Comparison of ENCODE assay signal across 9 cellular contexts in genomic region chr13:53151692-53152421, GRCh38.
DNase-seq lines count a peak whose midpoint lies in the region; ATAC-seq and TF ChIP-seq lines count a peak whose summit lies in the region.
"Had no signal": no experiment of that assay in that cellular context is flagged by ENCODE, and none has a peak within 500 bp of the region (broad histone marks: within the 10 kb centered on the region; RNA-seq: fewer than 3 reads in every experiment).

No MANE protein-coding gene starts in this region.

- no peak overlapping the region for H3K4me3 ChIP-seq in AG04450 (ENCODE audit: low read depth, low read length)
- H3K4me3 ChIP-seq in GM12864 (ENCODE audit: low read depth, low read length) = no peak overlapping the region
- H3K4me3 ChIP-seq in HCT116 (replicated peaks in 1 of 2; ENCODE audit: low read depth in 1 of 2, low read length in 2 of 2) = no peak overlapping the region
- H3K4me3 ChIP-seq in coronary artery = no peak overlapping the region

- H3K79me2 ChIP-seq in HCT116 (ENCODE audit: insufficient read depth, low read length) = no peaks in the 10 kb centered on the region

- no peak overlapping the region for H3K9ac ChIP-seq in HCT116 (ENCODE audit: low read length)

- H3K27ac Mint-ChIP-seq in mesothelial cell of epicardium = no peak overlapping the region

- CTCF ChIA-PET in AG04450 (lab: Charles Lee) = interaction anchor here (0.6 to 5.4 kb wide), 20 partner anchors 9 to 855 kb away, joined by 3 to 62 read pairs (median 5); no protein-coding TSS in a partner anchor
- CTCF ChIA-PET in HCT116 (lab: Charles Lee) = interaction anchor here (0.6 to 1.1 kb wide), 6 partner anchors 18 to 542 kb away, joined by 3 to 11 read pairs (median 4); no protein-coding TSS in a partner anchor
- CTCF ChIA-PET in RWPE1 (lab: Yijun Ruan, JAX) = interaction anchor here (0.7 to 1.3 kb wide), 3 partner anchors 9 to 304 kb away, joined by 3 to 4 read pairs (median 4); partner anchors contain the start of gene PCDH8

- no peak for TF ChIP-seq POLR2A in HCT116 (IDR thresholded peaks at IDR 0.05; ENCODE audit: borderline replicate concordance, extremely low read depth, insufficient read depth, insufficient read length)

- intact Hi-C loops in HCT116 (cut with micrococcal nuclease) = loop anchor here (5.0 kb wide), 1 partner anchor 295 kb away; no protein-coding TSS in a partner anchor

- no peak for DNase-seq in AG04450 (ENCODE audit: low read depth, low spot score)
- DNase-seq in GM12864 (ENCODE audit: low read depth) = peak; percentile 36
- DNase-seq in HCT116 (ENCODE audit: low read depth, low spot score) = peak; percentile 15
- DNase-seq in LoVo (ENCODE audit: low spot score) = peak; percentile 6
- DNase-seq in RWPE1 (ENCODE audit: low spot score) = peak; percentile 3
- no peak for DNase-seq in coronary artery (ENCODE audit: low spot score)
- DNase-seq in mesothelial cell of epicardium (ENCODE audit: low spot score in 2 of 2, unreplicated experiment in 2 of 2) = peak in 1 of 2 experiments; percentile 68
- no peak for DNase-seq in activated gamma-delta T cell treated with Interleukin-2 at 50 U/mL for 16 hours
- DNase-seq: right cardiac atrium had no signal

- H3K4me1 ChIP-seq in HCT116 (ENCODE audit: control insufficient read depth in 1 of 2, insufficient read depth in 2 of 2, low read length in 2 of 2) = no peaks in the 10 kb centered on the region

- H3K27me3 Mint-ChIP-seq in mesothelial cell of epicardium (ENCODE audit: low read depth) = peaks cover 20% of the 10 kb centered on the region

- peaks cover 3% of the 10 kb centered on the region for H3K9me3 Mint-ChIP-seq in mesothelial cell of epicardium

- RAD21 ChIA-PET in HCT116 (lab: Charles Lee; ENCODE audit: low non-redundant PET in 1 of 2, low total read pairs in 2 of 2, uncharacterized antibody in 2 of 2, unreplicated experiment in 2 of 2) = interaction anchor here in 1 of 2 experiments (1.0 kb wide), 1 partner anchor 184 kb away, joined by 4 read pairs; no protein-coding TSS in a partner anchor

- TF ChIP-seq RAD21 in HCT116 (IDR thresholded peaks at IDR 0.05; ENCODE audit: low read depth) = peak; percentile 41

- no peak overlapping the region for H3K27ac ChIP-seq in AG04450 (ENCODE audit: low read depth, low read length)
- no peak overlapping the region for H3K27ac ChIP-seq in HCT116 (ENCODE audit: low read depth, low read length)
- H3K27ac ChIP-seq in RWPE1 = no peak overlapping the region
- H3K27ac ChIP-seq in coronary artery = no peak overlapping the region

- H3K27me3 ChIP-seq in AG04450 (ENCODE audit: control insufficient read depth, insufficient read depth, low read length) (no peaks in the 10 kb centered on the region), HCT116 (ENCODE audit: insufficient read depth, low read length) (no peaks in the 10 kb centered on the region)

- no peaks in the 10 kb centered on the region for H3K9me2 ChIP-seq in HCT116 (ENCODE audit: insufficient read depth)

- peak; percentile 77 for TF ChIP-seq CTCF in AG04450 (IDR thresholded peaks at IDR 0.05; ENCODE audit: low read depth, low read length)
- peak; percentile 83 for TF ChIP-seq CTCF in GM12864 (IDR thresholded peaks at IDR 0.05; ENCODE audit: low read depth, low read length, missing control alignments)
- peak; percentile 8 to 83 (median 73); a peak in 5 of 6 replicates for TF ChIP-seq CTCF in HCT116 (IDR thresholded peaks at IDR 0.05 in 2 of 3, conservative IDR thresholded peaks at IDR 0.05 in 1 of 3; ENCODE audit: borderline replicate concordance in 1 of 3, insufficient read depth in 1 of 3, low read depth in 2 of 3, low read length in 2 of 3)
- TF ChIP-seq CTCF in RWPE1 (conservative IDR thresholded peaks at IDR 0.05; ENCODE audit: low read depth) = peak; percentile 52
- peak; percentile 25 for TF ChIP-seq CTCF in coronary artery (IDR thresholded peaks at IDR 0.05)
- peak; percentile 67 for TF ChIP-seq CTCF in mesothelial cell of epicardium (IDR thresholded peaks at IDR 0.05; ENCODE audit: unreplicated experiment)

- H3K36me3 Mint-ChIP-seq in mesothelial cell of epicardium = no peaks in the 10 kb centered on the region

- H2AFZ ChIP-seq in HCT116 (ENCODE audit: low read depth, low read length, poor library complexity, severe bottlenecking) = no peak overlapping the region

- BruUV-seq in HCT116 (replicated peaks; lab: Mats Ljungman, UMichigan) = no TSS peak

- POLR2A ChIA-PET in AG04450 (lab: Yijun Ruan, JAX) = no interaction called here
- POLR2A ChIA-PET in HCT116 (lab: Charles Lee) = no interaction called here
- POLR2A ChIA-PET in RWPE1 (lab: Yijun Ruan, JAX; ENCODE audit: low non-redundant PET) = no interaction called here

- no peaks in the 10 kb centered on the region for H3K4me1 Mint-ChIP-seq in mesothelial cell of epicardium

- H3K9me3 ChIP-seq in AG04450 (ENCODE audit: control insufficient read depth, insufficient read depth, low read length) = no peaks in the 10 kb centered on the region
- 0 out of 4 replicates have a peak, but pooled peaks cover 0 to 4% of the 10 kb centered on the region in 2 experiments for H3K9me3 ChIP-seq in HCT116 (ENCODE audit: control insufficient read depth in 1 of 2, insufficient read depth in 1 of 2, low read depth in 1 of 2, low read length in 2 of 2)

- H3K4me3 Mint-ChIP-seq in mesothelial cell of epicardium = no peak overlapping the region

- no peak; the same call in 1 of the 2 replicates for ATAC-seq in HCT116

- no peak overlapping the region for H3K4me2 ChIP-seq in HCT116 (ENCODE audit: low read length)

- no peaks in the 10 kb centered on the region for H4K20me1 ChIP-seq in HCT116 (ENCODE audit: insufficient read depth)

- H3K36me3 ChIP-seq in HCT116 (ENCODE audit: control insufficient read depth in 1 of 2, insufficient read depth in 2 of 2, low read length in 2 of 2) = no peaks in the 10 kb centered on the region

TF ChIP-seq in HCT116, 20 proteins besides CTCF, POLR2A, EP300 and RAD21:
- no peak for TF ChIP-seq SRF (IDR thresholded peaks at IDR 0.05; ENCODE audit: low read depth)
- no peak for TF ChIP-seq SIN3A (IDR thresholded peaks at IDR 0.05; ENCODE audit: low read depth)
- TF ChIP-seq MAX (IDR thresholded peaks at IDR 0.05) = no peak
- TF ChIP-seq ELF1 (IDR thresholded peaks at IDR 0.05; ENCODE audit: borderline replicate concordance, low read depth) = no peak
- no peak for TF ChIP-seq ZFX (IDR thresholded peaks at IDR 0.05)
- TF ChIP-seq TCF7L2 (IDR thresholded peaks at IDR 0.05; ENCODE audit: borderline replicate concordance, extremely low read depth, insufficient read depth, insufficient read length) = no peak
- no peak for TF ChIP-seq EGR1 (IDR thresholded peaks at IDR 0.05; ENCODE audit: low read depth)
- TF ChIP-seq REST (IDR thresholded peaks at IDR 0.05; ENCODE audit: low read depth) = no peak
- no peak for TF ChIP-seq FOSL1 (IDR thresholded peaks at IDR 0.05; ENCODE audit: low read depth)
- TF ChIP-seq ZNF274 (IDR thresholded peaks at IDR 0.05; ENCODE audit: low read depth, low read length) = no peak
- TF ChIP-seq ZBTB33 (IDR thresholded peaks at IDR 0.05; ENCODE audit: extremely low read depth, insufficient replicate concordance, low read length) = no peak
- no peak for TF ChIP-seq YY1 (IDR thresholded peaks at IDR 0.05; ENCODE audit: extremely low read depth, insufficient replicate concordance, low read depth, low read length)
- TF ChIP-seq EZH2phosphoT487 (IDR thresholded peaks at IDR 0.05; ENCODE audit: borderline replicate concordance) = no peak
- no peak for TF ChIP-seq CEBPB (IDR thresholded peaks at IDR 0.05; ENCODE audit: low read depth)
- no peak for TF ChIP-seq EZH2 (IDR thresholded peaks at IDR 0.05)

Comparison
In these comparisons a context has a peak if more than half of its experiments do, and no peak if none do; other contexts are left out.
1. DNase-seq: peak in GM12864 (single experiment), HCT116 (single experiment), LoVo (single experiment) and RWPE1 (single experiment); none in AG04450 (single experiment), coronary artery (single experiment) and activated gamma-delta T cell treated with Interleukin-2 at 50 U/mL for 16 hours (single experiment).
2. CTCF ChIP-seq: peak in every context shown above with its lines; median percentile 83 in GM12864; 77 in AG04450; 73 in HCT116; 67 in mesothelial cell of epicardium; 52 in RWPE1; 25 in coronary artery.